Comparison of ENCODE assay signal across 1 cellular context in the genomic region with DNA sequence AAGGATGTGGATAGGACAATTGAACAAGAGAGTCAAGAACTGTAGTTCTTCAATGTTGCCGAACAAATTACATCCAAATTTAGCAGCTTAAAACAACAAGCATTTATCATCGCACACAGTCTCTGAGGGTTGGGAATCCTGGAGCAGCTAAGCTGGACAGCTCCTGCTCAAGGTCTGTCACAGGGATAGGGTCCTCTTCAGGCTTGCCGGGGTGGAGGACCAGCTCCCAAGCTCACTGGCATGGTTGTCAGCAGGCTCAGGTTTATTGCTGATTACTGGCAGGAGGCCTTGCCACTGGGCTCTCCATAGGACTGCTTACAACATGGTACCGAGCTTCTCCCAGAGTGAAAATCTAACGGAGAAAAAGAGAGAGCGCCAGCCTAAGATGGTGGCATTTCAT.
TF ChIP-seq lines count a peak whose summit lies in the region.

No MANE protein-coding gene starts in this region.

TF ChIP-seq in HCT116, 20 proteins besides CTCF, POLR2A, EP300 and RAD21:
- TF ChIP-seq, protein P1, sequence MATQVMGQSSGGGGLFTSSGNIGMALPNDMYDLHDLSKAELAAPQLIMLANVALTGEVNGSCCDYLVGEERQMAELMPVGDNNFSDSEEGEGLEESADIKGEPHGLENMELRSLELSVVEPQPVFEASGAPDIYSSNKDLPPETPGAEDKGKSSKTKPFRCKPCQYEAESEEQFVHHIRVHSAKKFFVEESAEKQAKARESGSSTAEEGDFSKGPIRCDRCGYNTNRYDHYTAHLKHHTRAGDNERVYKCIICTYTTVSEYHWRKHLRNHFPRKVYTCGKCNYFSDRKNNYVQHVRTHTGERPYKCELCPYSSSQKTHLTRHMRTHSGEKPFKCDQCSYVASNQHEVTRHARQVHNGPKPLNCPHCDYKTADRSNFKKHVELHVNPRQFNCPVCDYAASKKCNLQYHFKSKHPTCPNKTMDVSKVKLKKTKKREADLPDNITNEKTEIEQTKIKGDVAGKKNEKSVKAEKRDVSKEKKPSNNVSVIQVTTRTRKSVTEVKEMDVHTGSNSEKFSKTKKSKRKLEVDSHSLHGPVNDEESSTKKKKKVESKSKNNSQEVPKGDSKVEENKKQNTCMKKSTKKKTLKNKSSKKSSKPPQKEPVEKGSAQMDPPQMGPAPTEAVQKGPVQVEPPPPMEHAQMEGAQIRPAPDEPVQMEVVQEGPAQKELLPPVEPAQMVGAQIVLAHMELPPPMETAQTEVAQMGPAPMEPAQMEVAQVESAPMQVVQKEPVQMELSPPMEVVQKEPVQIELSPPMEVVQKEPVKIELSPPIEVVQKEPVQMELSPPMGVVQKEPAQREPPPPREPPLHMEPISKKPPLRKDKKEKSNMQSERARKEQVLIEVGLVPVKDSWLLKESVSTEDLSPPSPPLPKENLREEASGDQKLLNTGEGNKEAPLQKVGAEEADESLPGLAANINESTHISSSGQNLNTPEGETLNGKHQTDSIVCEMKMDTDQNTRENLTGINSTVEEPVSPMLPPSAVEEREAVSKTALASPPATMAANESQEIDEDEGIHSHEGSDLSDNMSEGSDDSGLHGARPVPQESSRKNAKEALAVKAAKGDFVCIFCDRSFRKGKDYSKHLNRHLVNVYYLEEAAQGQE (IDR thresholded peaks at IDR 0.05; ENCODE audit: low read depth), result 0 out of 2 replicates have a peak, but pooled peaks have one; percentile 11
- no peak for TF ChIP-seq ZBTB33 (IDR thresholded peaks at IDR 0.05; ENCODE audit: extremely low read depth, insufficient replicate concordance, low read length)
